10 cellular contexts compared by ENCODE assay signal in genomic region chr5:172887735-172888134, GRCh38. TPM values are rescaled to one million over a fixed set of nuclear protein-coding genes. Genes with fewer than 3 reads are reported as not detected.
A peak's percentile ranks its signal among the peaks of the same experiment; 100 is the strongest.
DNase-seq lines count a peak whose midpoint lies in the region; ATAC-seq, FAIRE-seq and TF ChIP-seq lines count a peak whose summit lies in the region.
"Had no signal": no experiment of that assay in that cellular context is flagged by ENCODE, and none has a peak within 500 bp of the region (broad histone marks: within the 10 kb centered on the region; RNA-seq: fewer than 3 reads in every experiment).

No MANE protein-coding gene starts in this region.

- peak overlapping the region; percentile 65 to 85 for H3K27ac ChIP-seq in A549

- POLR2A ChIA-PET in A549 (lab: Yijun Ruan, JAX): interaction anchor here (1.3 kb wide), 1 partner anchor 117 kb away, joined by 3 read pairs; the partner anchor contains the start of gene DUSP1

- TF ChIP-seq CTCF in A549 (IDR thresholded peaks at IDR 0.05): no peak

- no peak for FAIRE-seq in A549 (lab: Jason Lieb, UNC)

- CTCF ChIA-PET in A549 (lab: Yijun Ruan, JAX): interaction anchor here (1.3 to 1.6 kb wide), 2 partner anchors 10 to 23 kb away, joined by 3 to 4 read pairs; no protein-coding TSS in a partner anchor

- H3K4me3 ChIP-seq in A549: no peak overlapping the region

- no peak for ATAC-seq in A549
- ATAC-seq: activated T-cell treated with anti-CD3 and anti-CD28 coated beads, Interleukin-2, amount 50 U/mL, for 72 hours had no signal

- H3K9me3 ChIP-seq in A549: no peaks in the 10 kb centered on the region

- WGBS in A549 (ENCODE audit: missing lambda C conversion rate): 91% methylated on average over 9 of the region's 9 CpGs

- no peak for TF ChIP-seq POLR2A in A549 (IDR thresholded peaks at IDR 0.05; ENCODE audit: low read length)

- no peak overlapping the region for H3K4me2 ChIP-seq in A549

- peaks cover 80% of the 10 kb centered on the region for H3K4me1 ChIP-seq in A549

- DNase-seq in A549 (ENCODE audit: low read depth in 1 of 2, low spot score in 1 of 2) (no peak), astrocyte of the hippocampus (ENCODE audit: low read depth, low spot score) (peak; percentile 54), hepatic stellate cell (ENCODE audit: low spot score) (peak; percentile 63), posterior cingulate gyrus (peak in 6 of 10 donors; percentile 42 to 93 (median 79)), NCI-H82 treated with DMSO at 0.1 percent for 48 hours (lab: John Stamatoyannopoulos, UW; ENCODE audit: unreplicated experiment) (no peak), SW480 (ENCODE audit: low spot score) (no peak), NOMO-1 treated with DMSO at 0.1 percent for 48 hours (lab: John Stamatoyannopoulos, UW; ENCODE audit: unreplicated experiment) (no peak), NCI-H2171 (lab: John Stamatoyannopoulos, UW) (no peak)
- DNase-seq: activated T-cell treated with anti-CD3 and anti-CD28 coated beads, Interleukin-2, amount 50 U/mL, for 72 hours; NCI-H1417 treated with DMSO at 0.1 percent for 48 hours had no signal

- no peak for TF ChIP-seq EP300 in A549 (IDR thresholded peaks at IDR 0.05)

- intact Hi-C loops in posterior cingulate gyrus (cut with DNase I): no loop called here

- no peak for TF ChIP-seq RAD21 in A549 (conservative IDR thresholded peaks at IDR 0.05 in 1 of 2, IDR thresholded peaks at IDR 0.05 in 1 of 2)

TF ChIP-seq in A549, 52 proteins besides CTCF, POLR2A, EP300 and RAD21:
- TF ChIP-seq ESRRA (IDR thresholded peaks at IDR 0.05; ENCODE audit: borderline replicate concordance, low read length) (no peak), KDM1A (IDR thresholded peaks at IDR 0.05; ENCODE audit: low read depth) (no peak), HOXA7 (CRISPR knock-in tag; IDR thresholded peaks at IDR 0.05) (no peak), NFE2L2 (conservative IDR thresholded peaks at IDR 0.05; ENCODE audit: low read length) (no peak), HOXB13 (CRISPR knock-in tag; IDR thresholded peaks at IDR 0.05; ENCODE audit: low read depth) (no peak), MAFK (IDR thresholded peaks at IDR 0.05; ENCODE audit: partially characterized antibody) (no peak), HEYL (CRISPR knock-in tag; IDR thresholded peaks at IDR 0.05) (no peak), CBX8 (IDR thresholded peaks at IDR 0.05) (no peak), ZNF302 (CRISPR knock-in tag; IDR thresholded peaks at IDR 0.05) (no peak), ZSCAN20 (CRISPR knock-in tag; IDR thresholded peaks at IDR 0.05) (no peak), HOXB5 (CRISPR knock-in tag; IDR thresholded peaks at IDR 0.05) (no peak), ZC3H11A (IDR thresholded peaks at IDR 0.05) (no peak)

RNA-seq across cellular contexts. Expression of gene ERGIC1, which starts 53.7 kb away (rescaled TPM):
- polyA plus RNA-seq in A549 (2011; rRNA removed): 176 and 208 TPM in 2 replicates
- polyA plus RNA-seq in A549 (2012; cell fraction: cytosol; rRNA removed): 184 and 254 TPM in 2 replicates
- polyA plus RNA-seq in A549 (2012; cell fraction: nucleus; rRNA removed): 131 and 150 TPM in 2 replicates
- 289 to 322 TPM (median 304 TPM) in 3 replicates for polyA plus RNA-seq in A549 (2017; fragmentation: RNase III; extraction: RNeasy Plus Mini Kit Qiagen cat#74134 plus additional on column Dnase treatment)
- 418 and 510 TPM in 2 replicates for polyA minus RNA-seq in A549 (2011; rRNA and poly(A)+ RNA removed)

Comparison
In these comparisons a context has a peak if more than half of its experiments do, and no peak if none do; other contexts are left out.
1. DNase-seq: peak in astrocyte of the hippocampus (single experiment), hepatic stellate cell (single experiment) and posterior cingulate gyrus (6 of 10); none in A549 (0 of 2), NCI-H82 treated with DMSO at 0.1 percent for 48 hours (single experiment), SW480 (single experiment), NOMO-1 treated with DMSO at 0.1 percent for 48 hours (single experiment) and NCI-H2171 (single experiment).